Comparison of ENCODE assay signal across 23 cellular contexts in the genomic region with DNA sequence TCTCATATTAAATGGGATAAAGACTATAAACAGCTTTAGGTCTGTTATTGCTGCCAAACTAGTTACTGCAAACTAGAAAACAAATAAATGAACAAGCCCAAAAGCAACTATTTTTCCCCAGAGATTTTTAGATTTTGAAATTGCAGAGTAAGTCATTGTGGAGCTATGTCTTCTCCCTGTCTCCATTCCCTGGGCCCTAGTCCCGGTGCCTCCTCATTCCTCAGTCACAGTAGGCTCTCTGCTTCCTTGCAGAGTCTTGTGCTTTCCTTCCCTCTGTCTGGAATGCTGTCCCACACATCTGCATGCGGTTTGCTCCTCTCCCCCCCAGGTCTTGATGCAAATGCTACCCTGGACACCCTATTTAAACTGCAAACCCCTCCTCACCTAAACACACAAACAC. TPM values are rescaled to one million over a fixed set of nuclear protein-coding genes. Genes with fewer than 3 reads are reported as not detected.
"Had no signal": no experiment of that assay in that cellular context is flagged by ENCODE, and none has a peak within 500 bp of the region (broad histone marks: within the 10 kb centered on the region; RNA-seq: fewer than 3 reads in every experiment).

No MANE protein-coding gene starts in this region.

- H3K4me3 ChIP-seq: K562 had no signal

- H3K9ac ChIP-seq: KMS-11, SK-N-SH had no signal

- ATAC-seq: K562 had no signal

- H3K4me2 ChIP-seq: KMS-11, SK-N-SH had no signal

- H3K9me3 ChIP-seq: SK-N-SH had no signal

- H3K27ac ChIP-seq: HL-60, KMS-11 had no signal

- DNase-seq: Kasumi-1, MM.1S, NCI-H1048, NCI-H1105, NCI-H1417, NCI-H1436 treated with DMSO at 0.1 percent for 48 hours, NCI-H1694 treated with DMSO at 0.1 percent for 48 hours, NCI-H1930, NCI-H2081, NCI-H2107, NCI-H2227 treated with DMSO at 0.1 percent for 48 hours, NCI-H524 treated with DMSO at 0.1 percent for 48 hours, NCI-H69, NCI-H774, RPMI8226, SHP77, SK-N-SH had no signal

RNA-seq across cellular contexts. Expression of gene PNLIPRP3, which starts 4.0 kb away (rescaled TPM):
- total RNA-seq: K562, M059J, NCI-H460 had no signal
- polyA plus RNA-seq: IgD-negative memory B cell, K562, SK-N-SH had no signal
